Comparison of ENCODE assay signal across 1 cellular context in genomic region chr2:65114921-65115320, GRCh38.
TF ChIP-seq lines count a peak whose summit lies in the region.

No MANE protein-coding gene starts in this region.

TF ChIP-seq in HepG2, 621 proteins besides CTCF, POLR2A, EP300 and RAD21:
- TF ChIP-seq ZNF441 (CRISPR knock-in tag; IDR thresholded peaks at IDR 0.05; ENCODE audit: borderline replicate concordance) (no peak), ZNF564 (CRISPR knock-in tag; IDR thresholded peaks at IDR 0.05) (peak; percentile 99), ARHGAP35 (CRISPR knock-in tag; IDR thresholded peaks at IDR 0.05; ENCODE audit: borderline replicate concordance) (no peak), FOXA3 (CRISPR knock-in tag; IDR thresholded peaks at IDR 0.05) (no peak), ZNF788 (CRISPR knock-in tag; IDR thresholded peaks at IDR 0.05; ENCODE audit: borderline replicate concordance) (no peak), ZNF530 (CRISPR knock-in tag; IDR thresholded peaks at IDR 0.05; ENCODE audit: low read depth) (no peak), ZNF12 (CRISPR knock-in tag; IDR thresholded peaks at IDR 0.05) (peak; percentile 57; the same call in 1 of the 2 replicates), SMAD1 (CRISPR knock-in tag; IDR thresholded peaks at IDR 0.05; ENCODE audit: borderline replicate concordance, low read depth) (no peak), CENPT (CRISPR knock-in tag; IDR thresholded peaks at IDR 0.05; ENCODE audit: low read depth) (no peak)
